9 cellular contexts compared by ENCODE assay signal in genomic region chr6:28789553-28790083, GRCh38.
DNase-seq lines count a peak whose midpoint lies in the region; ATAC-seq and TF ChIP-seq lines count a peak whose summit lies in the region.
"Had no signal": no experiment of that assay in that cellular context is flagged by ENCODE, and none has a peak within 500 bp of the region (broad histone marks: within the 10 kb centered on the region; RNA-seq: fewer than 3 reads in every experiment).

No MANE protein-coding gene starts in this region.

- intact Hi-C loops in activated CD8-positive, alpha-beta T cell treated with anti-CD3 and anti-CD28 coated beads for 36 hours (cut with micrococcal nuclease) = no loop called here

- peak; percentile 60 for ATAC-seq in activated CD8-positive, alpha-beta T cell treated with anti-CD3 and anti-CD28 coated beads for 36 hours
- no peak for ATAC-seq in GM18870 (IDR thresholded peaks at IDR 0.05; ENCODE audit: unreplicated experiment)
- no peak for ATAC-seq in HG03565 (IDR thresholded peaks at IDR 0.05; ENCODE audit: unreplicated experiment)

- TF ChIP-seq CTCF in NB4 (IDR thresholded peaks at IDR 0.05; ENCODE audit: low read depth, low read length) = no peak
- TF ChIP-seq CTCF in activated CD8-positive, alpha-beta T cell treated with anti-CD3 and anti-CD28 coated beads for 36 hours (IDR thresholded peaks at IDR 0.05) = no peak

- peaks cover 13% of the 10 kb centered on the region for H3K9me3 Mint-ChIP-seq in activated CD8-positive, alpha-beta T cell treated with anti-CD3 and anti-CD28 coated beads for 36 hours

- H3K4me1 Mint-ChIP-seq in activated CD8-positive, alpha-beta T cell treated with anti-CD3 and anti-CD28 coated beads for 36 hours (ENCODE audit: low read depth) = peaks cover 20% of the 10 kb centered on the region

- peak overlapping the region; percentile 73 for H3K4me3 ChIP-seq in NB4 (ENCODE audit: low read depth, low read length)

- no peak overlapping the region for H3K27ac Mint-ChIP-seq in activated CD8-positive, alpha-beta T cell treated with anti-CD3 and anti-CD28 coated beads for 36 hours

- H3K27me3 Mint-ChIP-seq in activated CD8-positive, alpha-beta T cell treated with anti-CD3 and anti-CD28 coated beads for 36 hours = peaks cover 79% of the 10 kb centered on the region

- TF ChIP-seq POLR2A in NB4 (IDR thresholded peaks at IDR 0.05; ENCODE audit: extremely low read depth, insufficient read length) = no peak

- DNase-seq in NCI-H2171 treated with DMSO at 0.1 percent for 48 hours (lab: John Stamatoyannopoulos, UW) (peak; percentile 62), NCI-H2171 (lab: John Stamatoyannopoulos, UW) (no peak), NB4 (ENCODE audit: low read depth) (peak; percentile 80), inferior parietal cortex (ENCODE audit: extremely low spot score) (peak; percentile 37), HPDE6-E6E7 (ENCODE audit: extremely low spot score) (no peak)
- DNase-seq in activated CD8-positive, alpha-beta T cell treated with anti-CD3 and anti-CD28 coated beads for 36 hours = peak; percentile 59

- H3K4me3 Mint-ChIP-seq in activated CD8-positive, alpha-beta T cell treated with anti-CD3 and anti-CD28 coated beads for 36 hours = peak overlapping the region; percentile 66

- CTCF ChIA-PET in activated CD8-positive, alpha-beta T cell treated with anti-CD3 and anti-CD28 coated beads for 36 hours (lab: Charles Lee) = no interaction called here

- POLR2A ChIA-PET in activated CD8-positive, alpha-beta T cell treated with anti-CD3 and anti-CD28 coated beads for 36 hours (lab: Charles Lee) = no interaction called here

- peaks cover 11% of the 10 kb centered on the region for H3K36me3 Mint-ChIP-seq in activated CD8-positive, alpha-beta T cell treated with anti-CD3 and anti-CD28 coated beads for 36 hours (ENCODE audit: low read depth)
- H3K36me3 Mint-ChIP-seq: CD4-positive, CD25-positive, alpha-beta regulatory T cell had no signal

Comparison
In these comparisons a context has a peak if more than half of its experiments do, and no peak if none do; other contexts are left out.
1. DNase-seq: peak in NCI-H2171 treated with DMSO at 0.1 percent for 48 hours (single experiment), NB4 (single experiment), activated CD8-positive, alpha-beta T cell treated with anti-CD3 and anti-CD28 coated beads for 36 hours (single experiment) and inferior parietal cortex (single experiment); none in NCI-H2171 (single experiment) and HPDE6-E6E7 (single experiment).